1 cellular context compared by ENCODE assay signal in genomic region chr22:17084554-17085276, GRCh38.
TF ChIP-seq lines count a peak whose summit lies in the region.

IL17RA (plus strand) TSS chr22:17085000; CDS start chr22:17085092, 92 bp downstream.

TF ChIP-seq in K562, 482 proteins besides CTCF, POLR2A, EP300 and RAD21 (continued from another document):
- TF ChIP-seq PHB (CRISPR knock-in tag; IDR thresholded peaks at IDR 0.05) (no peak), ZC3H11A (IDR thresholded peaks at IDR 0.05; ENCODE audit: low read depth, low read length) (no peak), ATF2 (CRISPR knock-in tag; IDR thresholded peaks at IDR 0.05) (no peak), RHOXF2B (CRISPR knock-in tag; conservative IDR thresholded peaks at IDR 0.05) (0 out of 2 replicates have a peak, but pooled peaks have one; percentile 28), TBL1XR1 (IDR thresholded peaks at IDR 0.05; ENCODE audit: low read length in 2 of 2) (no peak), ZEB2 (IDR thresholded peaks at IDR 0.05) (peak; percentile 85), ZKSCAN1 (IDR thresholded peaks at IDR 0.05; ENCODE audit: low read depth, low read length) (no peak), ERF (CRISPR knock-in tag; IDR thresholded peaks at IDR 0.05) (no peak), CCAR2 (IDR thresholded peaks at IDR 0.05; ENCODE audit: low read depth, low read length) (no peak), MGA (IDR thresholded peaks at IDR 0.05) (peak; percentile 89), ZKSCAN3 (CRISPR knock-in tag; IDR thresholded peaks at IDR 0.05) (no peak), RBFOX2 (IDR thresholded peaks at IDR 0.05; ENCODE audit: low read depth, low read length) (peak; percentile 91), CREB3 (tag; conservative IDR thresholded peaks at IDR 0.05; ENCODE audit: low read depth) (no peak), CTBP1 (IDR thresholded peaks at IDR 0.05; ENCODE audit: borderline replicate concordance) (peak; percentile 73; the same call in 1 of the 2 replicates), BRCA1 (IDR thresholded peaks at IDR 0.05) (no peak), BRCA1 (CRISPR knock-in tag; IDR thresholded peaks at IDR 0.05) (no peak), MYBL2 (IDR thresholded peaks at IDR 0.05; ENCODE audit: low read depth) (no peak), MYBL2 (CRISPR knock-in tag; IDR thresholded peaks at IDR 0.05; ENCODE audit: borderline replicate concordance) (no peak), TGIF2 (CRISPR knock-in tag; IDR thresholded peaks at IDR 0.05) (no peak), BRD9 (IDR thresholded peaks at IDR 0.05; ENCODE audit: low read depth, partially characterized antibody) (no peak), RBM17 (IDR thresholded peaks at IDR 0.05; ENCODE audit: borderline replicate concordance, low read depth, low read length) (no peak), NFRKB (IDR thresholded peaks at IDR 0.05; ENCODE audit: low read depth) (no peak), DNMT1 (IDR thresholded peaks at IDR 0.05) (no peak), WHSC1 (IDR thresholded peaks at IDR 0.05; ENCODE audit: low read length) (no peak), PREB (CRISPR knock-in tag; IDR thresholded peaks at IDR 0.05) (no peak), NONO (IDR thresholded peaks at IDR 0.05; ENCODE audit: low read depth in 2 of 2, low read length in 1 of 2) (peak; percentile 60 to 71), TEAD4 (IDR thresholded peaks at IDR 0.05; ENCODE audit: low read length) (no peak), TEAD4 (CRISPR knock-in tag; IDR thresholded peaks at IDR 0.05; ENCODE audit: borderline replicate concordance) (no peak), ZNF444 (CRISPR knock-in tag; IDR thresholded peaks at IDR 0.05) (no peak), MBD2 (IDR thresholded peaks at IDR 0.05; ENCODE audit: borderline replicate concordance, low read depth) (no peak), RBBP5 (IDR thresholded peaks at IDR 0.05; ENCODE audit: borderline replicate concordance, insufficient read depth, low read length, poor library complexity, severe bottlenecking) (peak; percentile 83), SREBF2 (CRISPR knock-in tag; IDR thresholded peaks at IDR 0.05) (no peak), PTRF (tag; IDR thresholded peaks at IDR 0.05) (no peak), ZNF77 (CRISPR knock-in tag; IDR thresholded peaks at IDR 0.05) (no peak)
